8 cellular contexts compared by ENCODE assay signal in the genomic region with DNA sequence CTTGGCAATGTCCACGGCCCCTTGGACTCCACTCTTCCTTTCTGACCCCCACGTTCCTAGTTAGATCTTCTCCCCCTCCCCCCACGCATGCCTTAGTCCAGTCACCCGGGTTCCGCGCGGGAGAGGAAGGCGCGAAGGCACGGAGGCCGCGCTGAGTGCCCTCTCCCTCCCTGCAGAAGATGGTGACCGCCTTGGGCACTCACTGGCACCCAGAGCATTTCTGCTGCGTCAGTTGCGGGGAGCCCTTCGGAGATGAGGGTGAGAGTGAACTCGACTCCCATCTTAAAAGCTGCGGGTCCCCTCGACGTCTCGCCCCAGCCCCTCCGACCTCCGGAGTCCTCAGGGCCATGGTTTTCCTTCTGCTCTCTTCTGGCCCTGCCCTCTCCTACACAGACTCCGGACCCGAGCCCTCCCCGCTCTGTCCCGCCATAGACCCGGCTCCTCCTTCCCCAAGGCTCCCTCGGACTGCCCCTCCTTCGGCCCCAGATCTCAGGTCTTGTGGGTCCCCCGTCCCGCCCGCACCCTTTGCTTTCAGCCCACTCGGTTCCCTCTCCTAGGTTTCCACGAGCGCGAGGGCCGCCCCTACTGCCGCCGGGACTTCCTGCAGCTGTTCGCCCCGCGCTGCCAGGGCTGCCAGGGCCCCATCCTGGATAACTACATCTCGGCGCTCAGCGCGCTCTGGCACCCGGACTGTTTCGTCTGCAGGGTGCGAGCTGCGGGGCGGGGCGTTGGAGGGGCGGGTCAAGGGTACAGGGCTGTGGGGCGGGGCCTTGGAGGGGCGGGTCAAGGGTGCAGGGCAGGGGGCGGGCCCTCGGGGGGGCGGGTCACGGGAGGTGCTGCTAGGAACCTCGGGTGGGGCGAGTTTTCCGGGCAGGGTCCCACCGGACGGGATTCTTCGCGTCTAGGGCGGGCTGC.
A peak's percentile ranks its signal among the peaks of the same experiment; 100 is the strongest.
DNase-seq lines count a peak whose midpoint lies in the region; ATAC-seq and TF ChIP-seq lines count a peak whose summit lies in the region.

No MANE protein-coding gene starts in this region.

- H3K4me1 ChIP-seq in DND-41 (ENCODE audit: insufficient read depth, low read length): peaks cover 18% of the 10 kb centered on the region

- H3K4me2 ChIP-seq in DND-41 (ENCODE audit: insufficient read depth, low read length): peak overlapping the region; percentile 77

- no peaks in the 10 kb centered on the region for H3K9me3 ChIP-seq in DND-41 (ENCODE audit: insufficient read depth, low read length, severe bottlenecking)

- TF ChIP-seq CTCF in DND-41 (IDR thresholded peaks at IDR 0.05; ENCODE audit: borderline replicate concordance, extremely low read depth, low read length, poor library complexity, severe bottlenecking): no peak

- H3K4me1 Mint-ChIP-seq in activated naive CD4-positive, alpha-beta T cell treated with anti-CD3 and anti-CD28 coated beads, Interleukin-2, amount 50 U/mL, for 24 hours: peaks cover 20% of the 10 kb centered on the region

- H2AFZ ChIP-seq in DND-41 (ENCODE audit: low read depth, low read length): peak overlapping the region; percentile 84

- peak overlapping the region; percentile 7 to 58; a peak in 3 of 4 replicates for H3K4me3 ChIP-seq in DND-41 (ENCODE audit: low read depth in 1 of 2, low read length in 2 of 2)

- H3K27me3 Mint-ChIP-seq in activated naive CD4-positive, alpha-beta T cell treated with anti-CD3 and anti-CD28 coated beads, Interleukin-2, amount 50 U/mL, for 24 hours: peaks cover 10% of the 10 kb centered on the region

- peak; percentile 92 for DNase-seq in DND-41
- peak; percentile 87 to 91 for DNase-seq in SHP77 (lab: John Stamatoyannopoulos, UW)
- peak; percentile 74 for DNase-seq in left kidney (ENCODE audit: low read depth, low spot score)
- peak; percentile 80 to 91 (median 85) for DNase-seq in stimulated activated CD4-positive, alpha-beta T cell treated with anti-CD3 and anti-CD28 coated beads, TNF-alpha, amount 100 ng/mL, for 24 hours (ENCODE audit: low read depth in 3 of 3)
- DNase-seq in NCI-H748 treated with DMSO at 0.1 percent for 48 hours (lab: John Stamatoyannopoulos, UW): no peak

- peak overlapping the region; percentile 64 for H3K27ac ChIP-seq in DND-41 (ENCODE audit: low read length)

- H4K20me1 ChIP-seq in DND-41 (ENCODE audit: insufficient read depth, low read length): no peaks in the 10 kb centered on the region

- H3K27me3 ChIP-seq in DND-41 (ENCODE audit: insufficient read depth, low read length, poor library complexity): no peaks in the 10 kb centered on the region

- H3K79me2 ChIP-seq in DND-41 (ENCODE audit: insufficient read depth, low read length): no peaks in the 10 kb centered on the region

- no peaks in the 10 kb centered on the region for H3K9me3 Mint-ChIP-seq in activated naive CD4-positive, alpha-beta T cell treated with anti-CD3 and anti-CD28 coated beads, Interleukin-2, amount 50 U/mL, for 24 hours

- H3K27ac Mint-ChIP-seq in activated naive CD4-positive, alpha-beta T cell treated with anti-CD3 and anti-CD28 coated beads, Interleukin-2, amount 50 U/mL, for 24 hours: no peak overlapping the region

- peak overlapping the region; percentile 77 for H3K4me3 Mint-ChIP-seq in activated naive CD4-positive, alpha-beta T cell treated with anti-CD3 and anti-CD28 coated beads, Interleukin-2, amount 50 U/mL, for 24 hours

- peak overlapping the region; percentile 66 for H3K9ac ChIP-seq in DND-41 (ENCODE audit: low read depth, low read length)

- H3K36me3 ChIP-seq in DND-41 (ENCODE audit: insufficient read depth, low read length): no peaks in the 10 kb centered on the region

- ATAC-seq in DND-41 (ENCODE audit: insufficient read depth, low read depth): peak; percentile 92
- peak; percentile 63 for ATAC-seq in HG02642 (IDR thresholded peaks at IDR 0.05; ENCODE audit: poor library complexity, unreplicated experiment)
- no peak for ATAC-seq in HG02970 (IDR thresholded peaks at IDR 0.05; ENCODE audit: low FRiP score, unreplicated experiment)

- no peaks in the 10 kb centered on the region for H3K36me3 Mint-ChIP-seq in activated naive CD4-positive, alpha-beta T cell treated with anti-CD3 and anti-CD28 coated beads, Interleukin-2, amount 50 U/mL, for 24 hours
